16 cellular contexts compared by ENCODE assay signal in the genomic region with DNA sequence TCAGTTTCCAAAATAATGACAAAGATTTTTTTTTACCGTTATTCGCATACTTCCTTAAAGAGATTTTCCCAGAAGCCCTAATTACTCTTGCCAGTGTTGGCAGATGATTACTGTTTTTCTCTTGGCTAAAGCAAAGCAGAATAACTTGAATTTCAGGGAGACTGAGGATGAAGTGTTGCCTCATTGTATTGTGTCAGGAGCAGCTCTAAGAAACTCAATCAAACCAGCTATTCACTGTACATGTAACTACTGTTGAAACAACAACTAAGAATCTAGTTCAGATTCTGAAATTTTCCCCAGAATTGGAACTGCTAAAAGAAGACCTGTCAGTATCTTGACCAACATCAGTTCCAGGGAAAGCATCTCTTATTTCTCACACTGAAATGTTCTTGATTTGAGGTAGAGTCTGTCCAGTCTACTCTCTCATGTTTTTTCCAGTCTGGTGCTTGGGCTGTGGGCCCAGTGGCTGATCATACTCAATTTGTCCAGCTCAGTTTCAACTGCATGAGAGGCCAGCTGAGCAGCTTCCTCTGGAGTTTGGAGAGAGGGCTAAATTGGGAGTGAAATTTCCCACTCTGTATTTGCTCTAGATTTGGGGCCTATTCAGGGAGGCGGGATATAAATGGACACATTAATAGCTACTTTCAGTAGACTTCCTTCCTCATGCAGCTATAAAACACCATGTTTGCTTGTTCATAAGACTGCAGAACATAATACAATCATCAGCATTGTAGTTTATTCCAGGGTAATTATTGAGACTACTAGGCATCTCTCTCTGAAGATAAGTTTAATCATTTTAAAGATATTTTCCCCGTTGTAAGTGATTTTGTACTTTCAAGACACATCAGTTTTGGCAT.
DNase-seq lines count a peak whose midpoint lies in the region; ATAC-seq and TF ChIP-seq lines count a peak whose summit lies in the region.
"Had no signal": no experiment of that assay in that cellular context is flagged by ENCODE, and none has a peak within 500 bp of the region (broad histone marks: within the 10 kb centered on the region; RNA-seq: fewer than 3 reads in every experiment).

No MANE protein-coding gene starts in this region.

- H3K4me3 ChIP-seq in heart left ventricle (no peak overlapping the region), sigmoid colon (no peak overlapping the region)
- H3K4me3 ChIP-seq: K562, mucosa of descending colon, ovary had no signal

- peak overlapping the region; percentile 23; the same call in 1 of the 2 replicates for H3K27ac Mint-ChIP-seq in WTC11
- H3K27ac Mint-ChIP-seq: activated CD8-positive, alpha-beta T cell treated with anti-CD3 and anti-CD28 coated beads, Interleukin-2, amount 10 ng/mL, durations not matched to agents 7 days and 5 days; activated T-helper 2 cell treated with anti-CD3 and anti-CD28 coated beads, Interferon-gamma antibody, Interleukin-2, Interleukin-4, amounts not matched to agents 10 μg/mL and 5 μg/mL and 100 μg/mL, durations not matched to agents 14 hours and 24 hours and 36 hours had no signal

- H3K27me3 Mint-ChIP-seq in WTC11 (ENCODE audit: low read depth): no peaks in the 10 kb centered on the region

- no peaks in the 10 kb centered on the region for H3K9me3 ChIP-seq in heart left ventricle
- no peaks in the 10 kb centered on the region for H3K9me3 ChIP-seq in sigmoid colon
- H3K9me3 ChIP-seq: Caco-2, mucosa of descending colon, ovary had no signal

- TF ChIP-seq EP300 in sigmoid colon (IDR thresholded peaks at IDR 0.05): no peak

- H3K4me1 Mint-ChIP-seq in WTC11: peaks cover 27% of the 10 kb centered on the region

- peaks cover 0 to 41% (median 10%) of the 10 kb centered on the region in 12 donors for H3K4me1 ChIP-seq in heart left ventricle
- H3K4me1 ChIP-seq in sigmoid colon: no peaks in the 10 kb centered on the region
- H3K4me1 ChIP-seq: Caco-2 had no signal

- ATAC-seq in WTC11 (no peak), heart left ventricle (peak; percentile 83 to 90 (median 86)), GM18511 (IDR thresholded peaks at IDR 0.05; ENCODE audit: unreplicated experiment) (no peak), GM18517 (IDR thresholded peaks at IDR 0.05; ENCODE audit: unreplicated experiment) (no peak), HG03342 (IDR thresholded peaks at IDR 0.05; ENCODE audit: unreplicated experiment) (no peak)
- ATAC-seq: activated CD8-positive, alpha-beta T cell treated with anti-CD3 and anti-CD28 coated beads, Interleukin-2, amount 10 ng/mL, durations not matched to agents 7 days and 5 days; K562; mucosa of descending colon had no signal

- TF ChIP-seq CTCF in WTC11 (IDR thresholded peaks at IDR 0.05) (no peak), heart left ventricle (IDR thresholded peaks at IDR 0.05) (no peak), sigmoid colon (IDR thresholded peaks at IDR 0.05) (no peak)

- H3K36me3 ChIP-seq in heart left ventricle: no peaks in the 10 kb centered on the region
- H3K36me3 ChIP-seq in sigmoid colon: no peaks in the 10 kb centered on the region
- H3K36me3 ChIP-seq: ovary had no signal

- intact Hi-C loops in heart left ventricle (cut with DNase I) (loop anchor here in 1 of 10 donors (5.0 kb wide), 1 partner anchor 77 kb away; the partner anchor contains the start of gene PPP1R1C), sigmoid colon (cut with DNase I) (no loop called here)

- H3K36me3 Mint-ChIP-seq in WTC11: no peaks in the 10 kb centered on the region

- CTCF ChIA-PET in WTC11 (lab: Charles Lee): interaction anchor here (0.8 kb wide), 1 partner anchor 110 kb away, joined by 6 read pairs; no protein-coding TSS in a partner anchor

- TF ChIP-seq POLR2A in heart left ventricle (IDR thresholded peaks at IDR 0.05) (no peak), sigmoid colon (IDR thresholded peaks at IDR 0.05) (no peak)

- no peak overlapping the region for H3K4me3 Mint-ChIP-seq in WTC11
- H3K4me3 Mint-ChIP-seq: activated CD8-positive, alpha-beta T cell treated with anti-CD3 and anti-CD28 coated beads, Interleukin-2, amount 10 ng/mL, durations not matched to agents 7 days and 5 days had no signal

- H3K27ac ChIP-seq in heart left ventricle: peak overlapping the region; percentile 1 to 79 (median 59)
- peak overlapping the region in 3 of 4 donors; percentile 2 to 34 (median 5) for H3K27ac ChIP-seq in sigmoid colon
- H3K27ac ChIP-seq: ovary had no signal

- no peaks in the 10 kb centered on the region for H3K9me3 Mint-ChIP-seq in WTC11
- H3K9me3 Mint-ChIP-seq: activated T-helper 2 cell treated with anti-CD3 and anti-CD28 coated beads, Interferon-gamma antibody, Interleukin-2, Interleukin-4, amounts not matched to agents 10 μg/mL and 5 μg/mL and 100 μg/mL, durations not matched to agents 14 hours and 24 hours and 36 hours had no signal

- 42 to 53% (median 45%) methylated on average over 4 of the region's 4 CpGs for WGBS in heart left ventricle, 4 donors
- 75 to 83% methylated on average over 4 of the region's 4 CpGs for WGBS in sigmoid colon, 2 donors

- POLR2A ChIA-PET in WTC11 (lab: Charles Lee): no interaction called here

- H3K27me3 ChIP-seq in heart left ventricle (no peaks in the 10 kb centered on the region), sigmoid colon (no peaks in the 10 kb centered on the region)
- H3K27me3 ChIP-seq: ovary had no signal

- DNase-seq in DMS153 (lab: John Stamatoyannopoulos, UW): peak; percentile 10
- no peak for DNase-seq in WTC11 (ENCODE audit: low spot score)
- DNase-seq in heart left ventricle: peak in 4 of 5 donors; percentile 45 to 66 (median 58)
- DNase-seq in sigmoid colon: peak; percentile 68
- no peak for DNase-seq in activated effector memory CD4-positive, alpha-beta T cell treated with anti-CD3 and anti-CD28 coated beads, Interleukin-2, amount 50 U/mL, for 16 hours
- DNase-seq: activated CD8-positive, alpha-beta T cell treated with anti-CD3 and anti-CD28 coated beads, Interleukin-2, amount 10 ng/mL, durations not matched to agents 7 days and 5 days; Caco-2; GF-D8; NCI-H1105; ovary had no signal

TF ChIP-seq in WTC11, 78 proteins besides CTCF, POLR2A, EP300 and RAD21:
- TF ChIP-seq SMAD4 (CRISPR knock-in tag; IDR thresholded peaks at IDR 0.05) (no peak), EMX1 (CRISPR knock-in tag; IDR thresholded peaks at IDR 0.05) (no peak), IRF2 (CRISPR knock-in tag; IDR thresholded peaks at IDR 0.05; ENCODE audit: borderline replicate concordance, low read depth) (no peak), NR3C1 (CRISPR knock-in tag; conservative IDR thresholded peaks at IDR 0.05; ENCODE audit: low read depth) (no peak), TCF7 (CRISPR knock-in tag; IDR thresholded peaks at IDR 0.05; ENCODE audit: low read depth) (no peak), E2F4 (CRISPR knock-in tag; IDR thresholded peaks at IDR 0.05; ENCODE audit: borderline replicate concordance, low read depth) (no peak)
- TF ChIP-seq, protein P1, sequence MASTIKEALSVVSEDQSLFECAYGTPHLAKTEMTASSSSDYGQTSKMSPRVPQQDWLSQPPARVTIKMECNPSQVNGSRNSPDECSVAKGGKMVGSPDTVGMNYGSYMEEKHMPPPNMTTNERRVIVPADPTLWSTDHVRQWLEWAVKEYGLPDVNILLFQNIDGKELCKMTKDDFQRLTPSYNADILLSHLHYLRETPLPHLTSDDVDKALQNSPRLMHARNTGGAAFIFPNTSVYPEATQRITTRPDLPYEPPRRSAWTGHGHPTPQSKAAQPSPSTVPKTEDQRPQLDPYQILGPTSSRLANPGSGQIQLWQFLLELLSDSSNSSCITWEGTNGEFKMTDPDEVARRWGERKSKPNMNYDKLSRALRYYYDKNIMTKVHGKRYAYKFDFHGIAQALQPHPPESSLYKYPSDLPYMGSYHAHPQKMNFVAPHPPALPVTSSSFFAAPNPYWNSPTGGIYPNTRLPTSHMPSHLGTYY (CRISPR knock-in tag; IDR thresholded peaks at IDR 0.05): no peak
- TF ChIP-seq, protein P2, sequence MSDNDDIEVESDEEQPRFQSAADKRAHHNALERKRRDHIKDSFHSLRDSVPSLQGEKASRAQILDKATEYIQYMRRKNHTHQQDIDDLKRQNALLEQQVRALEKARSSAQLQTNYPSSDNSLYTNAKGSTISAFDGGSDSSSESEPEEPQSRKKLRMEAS (CRISPR knock-in tag; IDR thresholded peaks at IDR 0.05): no peak

Comparison
In these comparisons a context has a peak if more than half of its experiments do, and no peak if none do; other contexts are left out.
1. DNase-seq: peak in DMS153 (single experiment), heart left ventricle (4 of 5) and sigmoid colon (single experiment); none in WTC11 (single experiment) and activated effector memory CD4-positive, alpha-beta T cell treated with anti-CD3 and anti-CD28 coated beads, Interleukin-2, amount 50 U/mL, for 16 hours (single experiment).
2. ATAC-seq: peak in heart left ventricle (4 of 4); none in WTC11 (single experiment), GM18511 (single experiment), GM18517 (single experiment) and HG03342 (single experiment).